9 cellular contexts compared by ENCODE assay signal in genomic region chr6:36127462-36128016, GRCh38. TPM values are rescaled to one million over a fixed set of nuclear protein-coding genes. Genes with fewer than 3 reads are reported as not detected.
DNase-seq lines count a peak whose midpoint lies in the region; ATAC-seq and TF ChIP-seq lines count a peak whose summit lies in the region.
"Had no signal": no experiment of that assay in that cellular context is flagged by ENCODE, and none has a peak within 500 bp of the region (broad histone marks: within the 10 kb centered on the region; RNA-seq: fewer than 3 reads in every experiment).

No MANE protein-coding gene starts in this region.

- H3K9me3 ChIP-seq in Loucy (ENCODE audit: insufficient read depth, low read depth, low read length) (no peaks in the 10 kb centered on the region), lower lobe of right lung (no peaks in the 10 kb centered on the region)

- DNase-seq in AG08396 (ENCODE audit: low spot score) (peak; percentile 90), dermis blood vessel endothelial cell (peak; percentile 91), lower lobe of right lung (peak; percentile 86), GF-D8 (lab: John Stamatoyannopoulos, UW) (no peak), NCI-H69 (lab: John Stamatoyannopoulos, UW) (no peak)
- DNase-seq: stimulated activated naive B cell treated with anti-CD40 and anti-IgM and Interleukin-4, amounts not matched to agents 10 μg/mL and 1 μg/mL and 100 μg/mL, for 72 hours had no signal

- H3K27ac ChIP-seq in lower lobe of right lung, result peak overlapping the region; percentile 25

- H3K9ac ChIP-seq in Loucy (ENCODE audit: low read depth, low read length, poor library complexity, severe bottlenecking), result no peak overlapping the region

- no peaks in the 10 kb centered on the region for H3K79me2 ChIP-seq in Loucy (ENCODE audit: insufficient read depth, low read length)

- H3K27me3 ChIP-seq in Loucy (ENCODE audit: insufficient read depth, low read length, poor library complexity, severe bottlenecking), result no peaks in the 10 kb centered on the region
- H3K27me3 ChIP-seq in lower lobe of right lung (ENCODE audit: low read depth), result no peaks in the 10 kb centered on the region

- no peaks in the 10 kb centered on the region for H3K9me2 ChIP-seq in Loucy (replicated peaks; ENCODE audit: low read depth, low read length)

- H3K36me3 ChIP-seq in Loucy (ENCODE audit: insufficient read depth, low read length) (no peaks in the 10 kb centered on the region), lower lobe of right lung (no peaks in the 10 kb centered on the region)

- TF ChIP-seq CTCF in Loucy (conservative IDR thresholded peaks at IDR 0.05; ENCODE audit: low read length) (no peak), lower lobe of right lung (IDR thresholded peaks at IDR 0.05) (no peak)

- no peak overlapping the region for H3K4me3 ChIP-seq in Loucy (ENCODE audit: low read length, poor library complexity, severe bottlenecking)
- H3K4me3 ChIP-seq in lower lobe of right lung, result no peak overlapping the region

- no peaks in the 10 kb centered on the region for H3F3A ChIP-seq in Loucy (ENCODE audit: low read depth)

- H3K4me1 ChIP-seq in Loucy (ENCODE audit: insufficient read depth, low read length, poor library complexity, severe bottlenecking), result peaks cover 50% of the 10 kb centered on the region
- peaks cover 64% of the 10 kb centered on the region for H3K4me1 ChIP-seq in lower lobe of right lung

- no peaks in the 10 kb centered on the region for H4K20me1 ChIP-seq in Loucy (ENCODE audit: insufficient read depth, low read length, poor library complexity, severe bottlenecking)

- H2AFZ ChIP-seq in Loucy (ENCODE audit: low read length), result no peak overlapping the region

- ATAC-seq in lower lobe of right lung (peak; percentile 52 to 60), HG03108 (IDR thresholded peaks at IDR 0.05; ENCODE audit: unreplicated experiment) (no peak), GM18520 (IDR thresholded peaks at IDR 0.05; ENCODE audit: unreplicated experiment) (no peak)
- ATAC-seq: stimulated activated naive B cell treated with anti-CD40 and anti-IgM and Interleukin-4, amounts not matched to agents 10 μg/mL and 1 μg/mL and 100 μg/mL, for 72 hours had no signal

- H3K4me2 ChIP-seq in Loucy (ENCODE audit: low read depth, low read length, poor library complexity, severe bottlenecking), result peak overlapping the region; percentile 24

- intact Hi-C loops in lower lobe of right lung (cut with DNase I), result no loop called here

RNA-seq across cellular contexts. Expression of gene MAPK13, which starts 2.8 kb away (rescaled TPM):
- total RNA-seq in dermis blood vessel endothelial cell (5.6 and 8.9 TPM in 2 replicates), lower lobe of right lung (71.7 TPM)

Comparison
In these comparisons a context has a peak if more than half of its experiments do, and no peak if none do; other contexts are left out.
1. DNase-seq: peak in AG08396 (single experiment), dermis blood vessel endothelial cell (single experiment) and lower lobe of right lung (single experiment); none in GF-D8 (single experiment) and NCI-H69 (single experiment).
2. ATAC-seq: peak in lower lobe of right lung (2 of 2); none in HG03108 (single experiment) and GM18520 (single experiment).